9 cellular contexts compared by ENCODE assay signal in the genomic region with DNA sequence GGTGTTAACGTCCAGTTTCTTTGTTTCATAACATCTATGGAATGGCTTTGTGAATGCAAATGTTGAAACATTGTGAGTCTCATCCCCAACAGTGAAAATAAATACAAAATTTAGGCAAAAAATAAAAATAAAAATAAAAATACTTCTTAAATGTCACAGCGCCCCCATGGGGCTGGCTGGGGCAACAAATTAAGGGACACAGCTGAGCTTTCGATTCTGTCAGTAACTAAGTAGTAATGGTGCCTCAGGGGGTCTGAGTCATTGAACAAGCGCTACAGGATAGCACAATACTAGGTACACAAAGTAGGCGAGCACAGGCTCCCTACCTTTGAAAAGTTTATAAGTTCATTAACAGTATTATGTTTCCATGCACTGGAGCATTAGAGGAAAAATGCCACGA.
A peak's percentile ranks its signal among the peaks of the same experiment; 100 is the strongest.
DNase-seq lines count a peak whose midpoint lies in the region; ATAC-seq, FAIRE-seq and TF ChIP-seq lines count a peak whose summit lies in the region.
"Had no signal": no experiment of that assay in that cellular context is flagged by ENCODE, and none has a peak within 500 bp of the region (broad histone marks: within the 10 kb centered on the region; RNA-seq: fewer than 3 reads in every experiment).

No MANE protein-coding gene starts in this region.

- DNase-seq in DND-41 (no peak), LNCaP clone FGC (ENCODE audit: low read depth) (no peak), H1 (ENCODE audit: low read depth in 1 of 2, low spot score in 2 of 2) (peak; percentile 38 to 59), nephron progenitor cell (no peak), dedifferentiated amniotic fluid mesenchymal stem cell (ENCODE audit: extremely low spot score) (no peak), NCI-H1436 treated with DMSO at 0.1 percent for 48 hours (lab: John Stamatoyannopoulos, UW) (no peak)
- DNase-seq: colonic mucosa had no signal

- H3K4me1 ChIP-seq in DND-41 (ENCODE audit: insufficient read depth, low read length), result no peaks in the 10 kb centered on the region
- peaks cover 0 to 3% (median 0%) of the 10 kb centered on the region in 4 experiments; a peak in 2 of 7 replicates for H3K4me1 ChIP-seq in H1 (replicated peaks in 1 of 4; ENCODE audit: control insufficient read depth in 3 of 4, insufficient read depth in 4 of 4, low read length in 3 of 4)
- H3K4me1 ChIP-seq: colonic mucosa had no signal

- no peak overlapping the region for H3K18ac ChIP-seq in H1 (ENCODE audit: extremely low read depth, low read length)

- 34% methylated on average over 6 of the region's 6 CpGs; no CpG with 5 or more reads in 1 of the 2 experiments for WGBS in H1 (ENCODE audit: extremely low coverage in 1 of 2, insufficient coverage in 1 of 2, insufficient read length in 1 of 2, insufficient replicate concordance in 2 of 2, low coverage in 1 of 2, low lambda C conversion rate in 2 of 2, missing lambda C conversion rate in 1 of 2), 2 experiments

- peaks cover 5% of the 10 kb centered on the region for H3K36me3 Mint-ChIP-seq in nephron progenitor cell (ENCODE audit: low read depth)

- no peak overlapping the region for H3K23ac ChIP-seq in H1 (ENCODE audit: insufficient read length)

- H3K36me3 ChIP-seq in DND-41 (ENCODE audit: insufficient read depth, low read length) (no peaks in the 10 kb centered on the region), H1 (ENCODE audit: control insufficient read depth in 2 of 4, insufficient read depth in 4 of 4, low read length in 3 of 4) (no peaks in the 10 kb centered on the region)
- H3K36me3 ChIP-seq: colonic mucosa had no signal

- H3K4me3 Mint-ChIP-seq in nephron progenitor cell, result no peak overlapping the region

- no peaks in the 10 kb centered on the region for H4K20me1 ChIP-seq in DND-41 (ENCODE audit: insufficient read depth, low read length)
- H4K20me1 ChIP-seq in H1 (replicated peaks in 1 of 2; ENCODE audit: control insufficient read depth in 1 of 2, insufficient read depth in 2 of 2, low read length in 2 of 2), result no peaks in the 10 kb centered on the region

- no peak overlapping the region for H2BK5ac ChIP-seq in H1 (ENCODE audit: low read depth, low read length)

- no peaks in the 10 kb centered on the region for H3K9me3 ChIP-seq in DND-41 (ENCODE audit: insufficient read depth, low read length, severe bottlenecking)
- no peaks in the 10 kb centered on the region for H3K9me3 ChIP-seq in H1 (ENCODE audit: insufficient read depth in 2 of 2, low read depth in 1 of 2, low read length in 1 of 2)
- H3K9me3 ChIP-seq: colonic mucosa had no signal

- H3K27ac Mint-ChIP-seq in nephron progenitor cell, result no peak overlapping the region

- no peak overlapping the region for H3K9ac ChIP-seq in DND-41 (ENCODE audit: low read depth, low read length)
- H3K9ac ChIP-seq in H1 (replicated peaks in 1 of 4; ENCODE audit: extremely low read depth in 1 of 4, low read depth in 3 of 4, low read length in 3 of 4), result no peak overlapping the region

- H3K23me2 ChIP-seq in H1 (ENCODE audit: low read depth, low read length), result no peaks in the 10 kb centered on the region

- H3K27me3 ChIP-seq in DND-41 (ENCODE audit: insufficient read depth, low read length, poor library complexity) (no peaks in the 10 kb centered on the region), H1 (replicated peaks in 1 of 4; ENCODE audit: control insufficient read depth in 3 of 4, extremely low read depth in 1 of 4, insufficient read depth in 3 of 4, low read length in 3 of 4) (peaks cover 0 to 1% (median 0%) of the 10 kb centered on the region in 4 experiments; a peak in 1 of 7 replicates)
- H3K27me3 ChIP-seq: colonic mucosa had no signal

- peaks cover 35% of the 10 kb centered on the region for H3K4me1 Mint-ChIP-seq in nephron progenitor cell

- H4K5ac ChIP-seq in H1 (ENCODE audit: insufficient read length, low read depth, low read length), result no peak overlapping the region

- POLR2A ChIA-PET in H1 (lab: Charles Lee; ENCODE audit: partially characterized antibody), result no interaction called here

- no peak for FAIRE-seq in H1 (lab: Jason Lieb, UNC)

- peaks cover 2% of the 10 kb centered on the region for H3K27me3 Mint-ChIP-seq in nephron progenitor cell (ENCODE audit: low read depth, poor library complexity)

- H2AFZ ChIP-seq in DND-41 (ENCODE audit: low read depth, low read length) (no peak overlapping the region), H1 (ENCODE audit: low read length) (no peak overlapping the region)

- no peaks in the 10 kb centered on the region for H3K9me3 Mint-ChIP-seq in nephron progenitor cell

- no peaks in the 10 kb centered on the region for H3K79me2 ChIP-seq in DND-41 (ENCODE audit: insufficient read depth, low read length)
- no peaks in the 10 kb centered on the region for H3K79me2 ChIP-seq in H1 (ENCODE audit: control insufficient read depth in 1 of 2, insufficient read depth in 2 of 2, low read length in 2 of 2)

- H2AK5ac ChIP-seq in H1 (ENCODE audit: low read depth, low read length), result no peak overlapping the region

- no peak overlapping the region for H4K8ac ChIP-seq in H1 (ENCODE audit: extremely low read depth, insufficient read depth, low read length)

- no peak overlapping the region for H2BK20ac ChIP-seq in H1 (ENCODE audit: low read length)

- H3K4ac ChIP-seq in H1 (replicated peaks; ENCODE audit: insufficient read length, low read depth, low read length), result no peak overlapping the region

- no peak overlapping the region for H2BK12ac ChIP-seq in H1 (ENCODE audit: low read depth, low read length)

- TF ChIP-seq EP300 in H1 (IDR thresholded peaks at IDR 0.05; ENCODE audit: borderline replicate concordance in 1 of 2, low read depth in 2 of 2, low read length in 2 of 2), result no peak

- CTCF ChIA-PET in H1 (lab: Charles Lee; ENCODE audit: partially characterized antibody), result interaction anchor here (0.7 to 4.7 kb wide), 52 partner anchors 9 to 610 kb away, joined by 3 to 41 read pairs (median 4); no protein-coding TSS in a partner anchor

- no peak overlapping the region for H3K4me2 ChIP-seq in DND-41 (ENCODE audit: insufficient read depth, low read length)
- no peak overlapping the region for H3K4me2 ChIP-seq in H1 (ENCODE audit: insufficient read depth in 1 of 2, low read depth in 2 of 2, low read length in 2 of 2)

- no peak overlapping the region for H3K56ac ChIP-seq in H1 (replicated peaks; ENCODE audit: insufficient read length, low read depth, low read length)

- no peak overlapping the region for H3K14ac ChIP-seq in H1 (ENCODE audit: insufficient read length)

- H2BK15ac ChIP-seq in H1 (ENCODE audit: low read length), result no peak overlapping the region

- TF ChIP-seq CTCF in DND-41 (IDR thresholded peaks at IDR 0.05; ENCODE audit: borderline replicate concordance, extremely low read depth, low read length, poor library complexity, severe bottlenecking) (peak; percentile 23), LNCaP clone FGC (IDR thresholded peaks at IDR 0.05; ENCODE audit: control insufficient read depth, extremely low read depth, insufficient read depth) (peak; percentile 40; the same call in 1 of the 2 replicates), H1 (IDR thresholded peaks at IDR 0.05; ENCODE audit: control extremely low read depth in 1 of 3, insufficient read depth in 1 of 3, low read depth in 1 of 3, low read length in 3 of 3) (peak; percentile 45 to 70 (median 61)), nephron progenitor cell (IDR thresholded peaks at IDR 0.05) (peak; percentile 48)

- ATAC-seq in DND-41 (ENCODE audit: insufficient read depth, low read depth) (no peak), GM19351 (IDR thresholded peaks at IDR 0.05; ENCODE audit: unreplicated experiment) (no peak), GM18511 (IDR thresholded peaks at IDR 0.05; ENCODE audit: unreplicated experiment) (no peak)

- H2BK120ac ChIP-seq in H1 (replicated peaks; ENCODE audit: low read depth, low read length), result no peak overlapping the region

- TF ChIP-seq POLR2A in H1 (IDR thresholded peaks at IDR 0.05; ENCODE audit: control extremely low read depth in 1 of 2, low read depth in 2 of 2, low read length in 2 of 2), result no peak

- no peak overlapping the region for H4K91ac ChIP-seq in H1 (replicated peaks; ENCODE audit: insufficient read length, low read length)

- H3K4me3 ChIP-seq in DND-41 (ENCODE audit: low read depth in 1 of 2, low read length in 2 of 2), result no peak overlapping the region
- no peak overlapping the region for H3K4me3 ChIP-seq in LNCaP clone FGC (ENCODE audit: low read depth, low read length)
- no peak overlapping the region for H3K4me3 ChIP-seq in H1 (ENCODE audit: extremely low read depth in 1 of 4, insufficient read depth in 2 of 4, low read depth in 3 of 4, low read length in 4 of 4)
- H3K4me3 ChIP-seq: colonic mucosa had no signal

- TF ChIP-seq RAD21 in H1 (IDR thresholded peaks at IDR 0.05 in 1 of 2, conservative IDR thresholded peaks at IDR 0.05 in 1 of 2; ENCODE audit: low read depth in 2 of 2, low read length in 2 of 2), result peak; percentile 78 to 81

- no peak overlapping the region for H3K27ac ChIP-seq in DND-41 (ENCODE audit: low read length)
- no peak overlapping the region; the same call in 1 of the 2 replicates for H3K27ac ChIP-seq in H1 (ENCODE audit: low read depth, low read length)
- H3K27ac ChIP-seq: colonic mucosa had no signal

- H3K79me1 ChIP-seq in H1 (ENCODE audit: low read depth, low read length), result no peaks in the 10 kb centered on the region

TF ChIP-seq in H1, 55 proteins besides CTCF, POLR2A, EP300 and RAD21 (continues in another document):
- TF ChIP-seq NANOG (IDR thresholded peaks at IDR 0.05; ENCODE audit: insufficient read depth, low read depth, low read length, poor library complexity, severe bottlenecking) (no peak), POU5F1 (IDR thresholded peaks at IDR 0.05; ENCODE audit: low read depth, low read length) (no peak), KDM5A (IDR thresholded peaks at IDR 0.05; ENCODE audit: low read length) (no peak), CTBP2 (IDR thresholded peaks at IDR 0.05; ENCODE audit: borderline replicate concordance, insufficient read depth, insufficient read length, low read length) (no peak)

Comparison
In these comparisons a context has a peak if more than half of its experiments do, and no peak if none do; other contexts are left out.
1. DNase-seq: peak in H1 (2 of 2); none in DND-41 (single experiment), LNCaP clone FGC (single experiment), nephron progenitor cell (single experiment), dedifferentiated amniotic fluid mesenchymal stem cell (single experiment) and NCI-H1436 treated with DMSO at 0.1 percent for 48 hours (single experiment).
2. Peak in every context shown above with its lines, with median percentiles within 50 percentile points of each other: CTCF ChIP-seq.